ENCODE assay signal across 8 cellular contexts in genomic region chr1:150235852-150236613, GRCh38. TPM values are rescaled to one million over a fixed set of nuclear protein-coding genes. Genes with fewer than 3 reads are reported as not detected.
DNase-seq lines count a peak whose midpoint lies in the region; ATAC-seq and TF ChIP-seq lines count a peak whose summit lies in the region.

ANP32E (minus strand) TSS chr1:150236112; CDS start chr1:150235786, 326 bp downstream.

- no peak within 1 kb of the TSS for H2AFZ ChIP-seq in H9 (ENCODE audit: low read length)

- peaks cover 18 to 19% of the 10 kb centered on the region in 2 experiments for H3K4me1 Mint-ChIP-seq in H9
- peaks cover 13 to 18% of the 10 kb centered on the region in 2 donors for H3K4me1 Mint-ChIP-seq in natural killer cell treated with Interleukin-12 subunit alpha and Interleukin-12 subunit beta and Interleukin-15 and Interleukin-18, amount 100 ng/mL, for 72 hours (ENCODE audit: low read depth in 2 of 2)

- H3K9me3 Mint-ChIP-seq in H9, result no peaks in the 10 kb centered on the region; a peak in 1 of 5 replicates
- H3K9me3 Mint-ChIP-seq in natural killer cell treated with Interleukin-12 subunit alpha and Interleukin-12 subunit beta and Interleukin-15 and Interleukin-18, amount 100 ng/mL, for 72 hours, result no peaks in the 10 kb centered on the region

- H3K4me3 ChIP-seq in fibroblast of pulmonary artery (replicated peaks; ENCODE audit: low read depth, low read length), result peak within 1 kb of the TSS; percentile 82

- H2AK5ac ChIP-seq in H9 (ENCODE audit: insufficient read length, low read length), result no peak within 1 kb of the TSS

- H3K9me3 ChIP-seq in ES-I3 (ENCODE audit: control insufficient read depth, insufficient read depth, low read length) (no peaks in the 10 kb centered on the region; the same call in 1 of the 2 replicates), H9 (ENCODE audit: control insufficient read depth, low read depth, low read length) (no peaks in the 10 kb centered on the region)

- H3K36me3 ChIP-seq in ES-I3 (ENCODE audit: insufficient read depth, low read length), result peaks cover 5% of the 10 kb centered on the region; the same call in 1 of the 2 replicates

- no peaks in the 10 kb centered on the region for H3K79me1 ChIP-seq in H9 (ENCODE audit: insufficient read depth, low read depth, low read length, poor library complexity, severe bottlenecking)

- H4K8ac ChIP-seq in H9 (replicated peaks; ENCODE audit: insufficient read length, low read depth, low read length), result no peak within 1 kb of the TSS

- H3K14ac ChIP-seq in H9 (ENCODE audit: insufficient read depth, low read length), result peak within 1 kb of the TSS; percentile 89

- no peaks in the 10 kb centered on the region for H4K20me1 ChIP-seq in H9 (ENCODE audit: control insufficient read depth, insufficient read depth, insufficient read length)

- H4K5ac ChIP-seq in H9 (ENCODE audit: insufficient read length, low read depth, low read length), result peak within 1 kb of the TSS; percentile 79

- peak within 1 kb of the TSS; percentile 81 for H3K4ac ChIP-seq in H9 (ENCODE audit: low read depth, low read length)

- H2BK5ac ChIP-seq in H9 (ENCODE audit: insufficient read length, low read length), result peak within 1 kb of the TSS; percentile 37

- TF ChIP-seq CTCF in H9 (conservative IDR thresholded peaks at IDR 0.05) (peak; percentile 31; the same call in 2 of the 3 replicates), fibroblast of pulmonary artery (IDR thresholded peaks at IDR 0.05; ENCODE audit: low read length, missing control alignments) (peak; percentile 4)

- H2BK12ac ChIP-seq in H9 (ENCODE audit: insufficient read length, low read depth, low read length), result no peak within 1 kb of the TSS

- H3K79me2 ChIP-seq in H9 (ENCODE audit: insufficient read depth, low read length), result peaks cover 22% of the 10 kb centered on the region; the same call in 1 of the 2 replicates

- no peak within 1 kb of the TSS for H3K56ac ChIP-seq in H9 (ENCODE audit: insufficient read length, low read depth, low read length)

- H3K23ac ChIP-seq in H9 (ENCODE audit: insufficient read length, low read depth, low read length), result no peak within 1 kb of the TSS

- H2BK120ac ChIP-seq in H9 (ENCODE audit: low read depth, low read length, poor library complexity, severe bottlenecking), result peak within 1 kb of the TSS; percentile 74

- peak within 1 kb of the TSS; percentile 83 for H3K4me2 ChIP-seq in H9 (ENCODE audit: insufficient read depth, insufficient read length, low read length)

- peaks cover 15% of the 10 kb centered on the region for H3K23me2 ChIP-seq in H9 (ENCODE audit: insufficient read length, low read depth, low read length, poor library complexity, severe bottlenecking)

- ATAC-seq in natural killer cell treated with Interleukin-12 subunit alpha and Interleukin-12 subunit beta and Interleukin-15 and Interleukin-18, amount 100 ng/mL, for 72 hours, result peak; percentile 94
- ATAC-seq in stimulated activated naive CD8-positive, alpha-beta T cell treated with anti-CD3 and anti-CD28 coated beads, Interleukin-15, Interleukin-2, amounts not matched to agents 100 U/mL and 50 U/mL, for 24 hours, result peak; percentile 92

- H3K4me3 Mint-ChIP-seq in H9, result no peak within 1 kb of the TSS
- H3K4me3 Mint-ChIP-seq in natural killer cell treated with Interleukin-12 subunit alpha and Interleukin-12 subunit beta and Interleukin-15 and Interleukin-18, amount 100 ng/mL, for 72 hours, result no peak within 1 kb of the TSS

- peak within 1 kb of the TSS; percentile 76 for H2BK20ac ChIP-seq in H9 (ENCODE audit: low read depth, low read length, poor library complexity, severe bottlenecking)

- peak within 1 kb of the TSS; percentile 33 for H4K91ac ChIP-seq in H9 (ENCODE audit: insufficient read length, low read depth, low read length)

- H3K4me1 ChIP-seq in ES-I3 (ENCODE audit: insufficient read depth, low read length) (peaks cover 10% of the 10 kb centered on the region), H9 (ENCODE audit: insufficient read depth, low read length) (no peaks in the 10 kb centered on the region; the same call in 1 of the 2 replicates)

- DNase-seq in H9 (peak; percentile 97), M059J (ENCODE audit: low read depth) (peak; percentile 100), SHP77 (lab: John Stamatoyannopoulos, UW) (peak; percentile 100), fibroblast of pulmonary artery (ENCODE audit: low read depth) (peak; percentile 100)
- DNase-seq in activated effector memory CD4-positive, alpha-beta T cell treated with Interleukin-2 at 50 U/mL for 16 hours, result peak; percentile 90
- DNase-seq in natural killer cell treated with Interleukin-12 subunit alpha and Interleukin-12 subunit beta and Interleukin-15 and Interleukin-18, amount 100 ng/mL, for 72 hours (ENCODE audit: low spot score), result peak; percentile 95
- DNase-seq in stimulated activated naive CD8-positive, alpha-beta T cell treated with anti-CD3 and anti-CD28 coated beads, Interleukin-15, Interleukin-2, amounts not matched to agents 100 U/mL and 50 U/mL, for 24 hours, result peak; percentile 89

- H3K27ac ChIP-seq in H9 (ENCODE audit: insufficient read length, low read depth, low read length), result peak within 1 kb of the TSS; percentile 97

- no peaks in the 10 kb centered on the region for H3K27me3 ChIP-seq in H9 (ENCODE audit: insufficient read depth, low read length)

- WGBS in H9 (ENCODE audit: extremely low coverage, insufficient read length, low lambda C conversion rate), result no CpG with 5 or more reads among the region's 33 CpGs

- H2BK15ac ChIP-seq in H9 (ENCODE audit: low read depth, low read length), result no peak within 1 kb of the TSS

- peak within 1 kb of the TSS; percentile 95 for H3T11ph ChIP-seq in H9 (ENCODE audit: low read length)

- H3K18ac ChIP-seq in H9 (ENCODE audit: insufficient read length, low read depth, low read length), result peak within 1 kb of the TSS; percentile 93

- H3K36me3 Mint-ChIP-seq in H9 (ENCODE audit: insufficient read depth in 1 of 3, low read depth in 3 of 3), result peaks cover 0 to 10% (median 1%) of the 10 kb centered on the region in 3 experiments; a peak in 5 of 7 replicates
- H3K36me3 Mint-ChIP-seq in natural killer cell treated with Interleukin-12 subunit alpha and Interleukin-12 subunit beta and Interleukin-15 and Interleukin-18, amount 100 ng/mL, for 72 hours, result no peaks in the 10 kb centered on the region

- H3K9ac ChIP-seq in ES-I3 (ENCODE audit: low read depth, low read length), result peak within 1 kb of the TSS; percentile 96
- H3K9ac ChIP-seq in H9 (ENCODE audit: extremely low read depth, insufficient read length, low read length), result peak within 1 kb of the TSS; percentile 97

- no peaks in the 10 kb centered on the region; the same call in 1 of the 2 replicates for H3K27me3 Mint-ChIP-seq in H9 (ENCODE audit: low read depth)
- H3K27me3 Mint-ChIP-seq in natural killer cell treated with Interleukin-12 subunit alpha and Interleukin-12 subunit beta and Interleukin-15 and Interleukin-18, amount 100 ng/mL, for 72 hours, result peaks cover 0 to 2% of the 10 kb centered on the region in 2 donors

- H3K27ac Mint-ChIP-seq in H9, result peak within 1 kb of the TSS; percentile 93 to 97 (median 93)
- H3K27ac Mint-ChIP-seq in natural killer cell treated with Interleukin-12 subunit alpha and Interleukin-12 subunit beta and Interleukin-15 and Interleukin-18, amount 100 ng/mL, for 72 hours, result no peak within 1 kb of the TSS

RNA-seq across cellular contexts. Expression of gene ANP32E, which starts in this region (rescaled TPM):
- 103 and 106 TPM in 2 replicates for total RNA-seq in H9 (2021)
- 50.2 and 64.4 TPM in 2 replicates for total RNA-seq in M059J (2014; rRNA removed; shearing (Covaris generic))
- total RNA-seq in natural killer cell treated with Interleukin-12 subunit alpha and Interleukin-12 subunit beta and Interleukin-15 and Interleukin-18, amount 100 ng/mL, for 72 hours, result 100 to 1,000 TPM; 157 to 164 TPM

Comparison
In these comparisons a context has a peak if more than half of its experiments do, and no peak if none do; other contexts are left out.
1. Peak in every context shown above with its lines: DNase-seq, ATAC-seq, H3K4me3 ChIP-seq and H3K27ac ChIP-seq.
2. H3K27ac Mint-ChIP-seq: peak in H9 (3 of 3); none in natural killer cell treated with Interleukin-12 subunit alpha and Interleukin-12 subunit beta and Interleukin-15 and Interleukin-18, amount 100 ng/mL, for 72 hours (0 of 2).